In genomic region chr16:22436823-22437652, GRCh38 we compare ENCODE assay signal across 1 cellular context.
TF ChIP-seq lines count a peak whose summit lies in the region.
"Not testable (repeated sequence)": the region's sequence is repeated elsewhere in the genome, so short reads cannot be mapped to it uniquely, and the experiment has no call there.

No MANE protein-coding gene starts in this region.

TF ChIP-seq in HepG2, 621 proteins besides CTCF, POLR2A, EP300 and RAD21 (continued from another document and continues in another):
- 0 out of 2 replicates have a peak, but pooled peaks have one; percentile 26 for TF ChIP-seq PAXIP1 (CRISPR knock-in tag; conservative IDR thresholded peaks at IDR 0.05)
- peak; percentile 95 for TF ChIP-seq WIZ (CRISPR knock-in tag; IDR thresholded peaks at IDR 0.05)
- peak; percentile 86; the same call in 1 of the 2 replicates for TF ChIP-seq AKAP8 (CRISPR knock-in tag; IDR thresholded peaks at IDR 0.05)
- peak; percentile 92 for TF ChIP-seq KDM2A (CRISPR knock-in tag; IDR thresholded peaks at IDR 0.05; ENCODE audit: borderline replicate concordance, low read depth)
- TF ChIP-seq ETV6 (CRISPR knock-in tag; conservative IDR thresholded peaks at IDR 0.05): peak; percentile 58; the same call in 1 of the 2 replicates
- peak; percentile 15; the same call in 1 of the 2 replicates for TF ChIP-seq GATAD2A (CRISPR knock-in tag; IDR thresholded peaks at IDR 0.05)
- peak; percentile 95; the same call in 1 of the 2 replicates for TF ChIP-seq FOXO4 (CRISPR knock-in tag; conservative IDR thresholded peaks at IDR 0.05)
- peak; percentile 65 for TF ChIP-seq ELF3 (CRISPR knock-in tag; IDR thresholded peaks at IDR 0.05)
- peak; percentile 86 for TF ChIP-seq ZNF143 (CRISPR knock-in tag; IDR thresholded peaks at IDR 0.05)
- TF ChIP-seq ZNF747 (CRISPR knock-in tag; IDR thresholded peaks at IDR 0.05; ENCODE audit: borderline replicate concordance): peak; percentile 91
- TF ChIP-seq MTERF4 (CRISPR knock-in tag; IDR thresholded peaks at IDR 0.05): peak; percentile 76; the same call in 1 of the 2 replicates
- TF ChIP-seq IRF2 (CRISPR knock-in tag; IDR thresholded peaks at IDR 0.05): peak; percentile 37; the same call in 1 of the 2 replicates
- TF ChIP-seq TAF1 (CRISPR knock-in tag; IDR thresholded peaks at IDR 0.05): peak; percentile 95
- TF ChIP-seq AGO2 (optimal IDR thresholded peaks at IDR 0.05; ENCODE audit: low read depth, low read length): peak; percentile 45
- TF ChIP-seq FOXO1 (CRISPR knock-in tag; IDR thresholded peaks at IDR 0.05): peak; percentile 75; the same call in 1 of the 2 replicates
- TF ChIP-seq ZNF335 (CRISPR knock-in tag; IDR thresholded peaks at IDR 0.05): peak; percentile 76; the same call in 1 of the 2 replicates
- TF ChIP-seq RERE (CRISPR knock-in tag; IDR thresholded peaks at IDR 0.05; ENCODE audit: low read depth): peak; percentile 48; the same call in 1 of the 2 replicates
- peak; percentile 81 for TF ChIP-seq CREB3 (CRISPR knock-in tag; IDR thresholded peaks at IDR 0.05)
- peak; percentile 83; the same call in 1 of the 2 replicates for TF ChIP-seq ZNF672 (CRISPR knock-in tag; IDR thresholded peaks at IDR 0.05)
- TF ChIP-seq ZBTB38 (CRISPR knock-in tag; IDR thresholded peaks at IDR 0.05): peak; percentile 86
- 0 out of 2 replicates have a peak, but pooled peaks have one; percentile 55 for TF ChIP-seq ZFYVE20 (CRISPR knock-in tag; IDR thresholded peaks at IDR 0.05; ENCODE audit: borderline replicate concordance, low read depth)
- peak; percentile 81; the same call in 1 of the 2 replicates for TF ChIP-seq NCOA1 (CRISPR knock-in tag; IDR thresholded peaks at IDR 0.05)
- peak; percentile 79 for TF ChIP-seq IKZF5 (CRISPR knock-in tag; IDR thresholded peaks at IDR 0.05)
- TF ChIP-seq ZNF792 (CRISPR knock-in tag; IDR thresholded peaks at IDR 0.05): peak; percentile 87; the same call in 1 of the 2 replicates
- peak; percentile 30 for TF ChIP-seq XRCC5 (optimal IDR thresholded peaks at IDR 0.05; ENCODE audit: low read length)
- TF ChIP-seq SOX13 (IDR thresholded peaks at IDR 0.05): not testable (repeated sequence)
- TF ChIP-seq SOX13 (CRISPR knock-in tag; conservative IDR thresholded peaks at IDR 0.05 in 1 of 2, IDR thresholded peaks at IDR 0.05 in 1 of 2): peak in 1 of 2 experiments; percentile 45; a peak in 2 of 4 replicates
- peak; percentile 77; the same call in 1 of the 2 replicates for TF ChIP-seq HBP1 (CRISPR knock-in tag; IDR thresholded peaks at IDR 0.05; ENCODE audit: low read depth)
- peak; percentile 86; the same call in 1 of the 2 replicates for TF ChIP-seq IRF9 (CRISPR knock-in tag; IDR thresholded peaks at IDR 0.05; ENCODE audit: borderline replicate concordance)
- peak in 1 of 2 experiments; percentile 96; a peak in 2 of 4 replicates for TF ChIP-seq KLF16 (CRISPR knock-in tag; IDR thresholded peaks at IDR 0.05)
- TF ChIP-seq ZNF362 (CRISPR knock-in tag; IDR thresholded peaks at IDR 0.05; ENCODE audit: borderline replicate concordance): 0 out of 2 replicates have a peak, but pooled peaks have one; percentile 11
- TF ChIP-seq ZNF512B (CRISPR knock-in tag; IDR thresholded peaks at IDR 0.05; ENCODE audit: borderline replicate concordance): peak; percentile 14; the same call in 1 of the 2 replicates
